In genomic region chr6:138724015-138724414, GRCh38 we compare ENCODE assay signal across 1 cellular context.
TF ChIP-seq lines count a peak whose summit lies in the region.

No MANE protein-coding gene starts in this region.

TF ChIP-seq in endothelial cell of umbilical vein, 7 proteins besides CTCF, POLR2A, EP300 and RAD21 (continued from another document):
- TF ChIP-seq, protein P1, sequence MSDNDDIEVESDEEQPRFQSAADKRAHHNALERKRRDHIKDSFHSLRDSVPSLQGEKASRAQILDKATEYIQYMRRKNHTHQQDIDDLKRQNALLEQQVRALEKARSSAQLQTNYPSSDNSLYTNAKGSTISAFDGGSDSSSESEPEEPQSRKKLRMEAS (IDR thresholded peaks at IDR 0.05; ENCODE audit: insufficient read depth, insufficient read length) = no peak
- TF ChIP-seq JUN (IDR thresholded peaks at IDR 0.05; ENCODE audit: borderline replicate concordance, insufficient read depth, insufficient read length, low read depth) (no peak), FOS (IDR thresholded peaks at IDR 0.05; ENCODE audit: borderline replicate concordance, insufficient read depth, low read length) (no peak), POLR2AphosphoS5 (IDR thresholded peaks at IDR 0.05; ENCODE audit: insufficient read depth, low read depth, low read length) (peak; percentile 34), MYC (IDR thresholded peaks at IDR 0.05; ENCODE audit: low read depth, low read length) (no peak)
